25 cellular contexts compared by ENCODE assay signal in the genomic region with DNA sequence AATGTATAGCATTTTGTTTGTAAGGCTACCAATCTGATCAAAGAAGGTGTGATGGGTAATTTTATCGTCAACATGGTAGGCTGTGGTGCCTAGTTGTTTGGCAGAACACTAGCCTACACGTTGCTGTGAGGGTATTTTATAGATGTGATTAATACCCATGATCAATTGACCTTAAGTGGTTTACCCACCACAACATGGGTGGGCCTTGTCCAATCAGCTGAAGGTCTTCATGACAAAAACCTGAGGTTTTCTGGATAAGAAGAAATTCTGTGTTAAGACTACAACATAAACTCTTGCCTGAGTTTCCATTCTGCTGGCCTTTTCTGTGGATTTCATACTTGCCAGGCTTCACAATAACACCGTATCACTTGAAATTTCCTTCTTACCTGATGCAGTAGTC.
"Had no signal": no experiment of that assay in that cellular context is flagged by ENCODE, and none has a peak within 500 bp of the region (broad histone marks: within the 10 kb centered on the region; RNA-seq: fewer than 3 reads in every experiment).

No MANE protein-coding gene starts in this region.

- H3K27me3 ChIP-seq: hepatocyte, left lung had no signal

- H3K4me3 ChIP-seq: hepatocyte, left lung, left ventricle myocardium inferior, lower lobe of right lung, lung, mucosa of descending colon had no signal

- FAIRE-seq: islet of Langerhans, keratinocyte, kidney had no signal

- H3K36me3 ChIP-seq: left lung, left ventricle myocardium inferior, lower lobe of right lung had no signal

- H3K9me3 ChIP-seq: left lung, left ventricle myocardium inferior, lower lobe of right lung, mucosa of descending colon had no signal

- H3K27ac ChIP-seq: hepatocyte, left lung, left ventricle myocardium inferior, lower lobe of right lung had no signal

- DNase-seq: hippocampal formation; hypothalamus; immature natural killer cell; islet precursor cell; kidney; kidney glomerular epithelial cell; left cardiac atrium; left colon; left lung; left ventricle myocardium inferior; left ventricle myocardium superior; lower lobe of right lung; mammary epithelial cell; mesenchymal stem cell; mesendoderm; midbrain; mucosa of descending colon; naive B cell; naive thymus-derived CD4-positive, alpha-beta T cell; naive thymus-derived CD8-positive, alpha-beta T cell had no signal

- H3K4me1 ChIP-seq: left ventricle myocardium inferior had no signal

- H3K4me2 ChIP-seq: hepatocyte had no signal

- H3K79me2 ChIP-seq: hepatocyte had no signal

- ATAC-seq: left cardiac atrium; left colon; left lobe of liver; left lung; left ventricle myocardium superior; lower lobe of right lung; mucosa of descending colon; naive thymus-derived CD4-positive, alpha-beta T cell; naive thymus-derived CD8-positive, alpha-beta T cell had no signal

- H2AFZ ChIP-seq: hepatocyte had no signal
